ENCODE assay signal across 2 cellular contexts in genomic region chr15:28420470-28420869, GRCh38. TPM values are rescaled to one million over a fixed set of nuclear protein-coding genes. Genes with fewer than 3 reads are reported as not detected.
"Had no signal": no experiment of that assay in that cellular context is flagged by ENCODE, and none has a peak within 500 bp of the region (broad histone marks: within the 10 kb centered on the region; RNA-seq: fewer than 3 reads in every experiment).

No MANE protein-coding gene starts in this region.

RNA-seq across cellular contexts. Expression of gene GOLGA8F, which starts 42.0 kb away (rescaled TPM):
- polyA plus RNA-seq: adrenal gland, right cardiac atrium had no signal
